ENCODE assay signal across 2 cellular contexts in the genomic region with DNA sequence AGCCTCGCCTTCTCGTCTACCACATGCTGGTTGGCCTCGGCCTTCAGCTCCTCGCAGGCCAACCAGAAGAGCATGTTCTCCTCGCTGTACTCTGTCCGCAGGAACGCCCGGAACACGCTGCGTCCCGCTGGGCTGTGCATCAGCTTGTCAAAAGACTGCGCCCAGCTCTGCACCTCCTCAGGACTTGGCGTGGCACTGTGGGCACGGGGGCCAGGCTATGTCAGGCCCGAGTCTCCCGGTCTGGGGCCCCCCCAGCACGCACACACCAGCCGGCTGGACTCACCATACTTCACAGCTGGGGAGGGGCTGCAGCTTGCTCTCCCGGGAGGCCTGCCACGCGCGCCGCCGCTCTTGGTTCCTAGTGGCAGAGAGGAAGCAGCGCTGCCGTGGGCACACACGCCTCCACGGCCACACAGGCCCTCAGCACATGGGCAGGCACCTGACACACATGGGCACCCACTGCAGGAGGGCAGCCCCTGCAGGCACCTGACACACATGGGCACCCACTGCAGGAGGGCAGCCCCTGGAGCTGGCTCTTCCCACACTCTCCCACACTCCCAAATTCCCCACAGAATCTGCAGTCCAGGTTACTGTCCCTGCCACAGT.
TF ChIP-seq lines count a peak whose summit lies in the region.

No MANE protein-coding gene starts in this region.

TF ChIP-seq in HEK293, 187 proteins besides CTCF, POLR2A, EP300 and RAD21:
- TF ChIP-seq HIC1 (tag by site-specific recombination; IDR thresholded peaks at IDR 0.05) (peak; percentile 32; the same call in 1 of the 2 replicates), ZNF169 (tag by site-specific recombination; IDR thresholded peaks at IDR 0.05) (no peak), ZNF707 (tag by site-specific recombination; IDR thresholded peaks at IDR 0.05) (no peak), ZNF449 (tag by site-specific recombination; IDR thresholded peaks at IDR 0.05) (peak; percentile 89), ZNF341 (tag by site-specific recombination; IDR thresholded peaks at IDR 0.05; ENCODE audit: low read depth) (peak; percentile 27; the same call in 1 of the 2 replicates), EGR2 (tag by site-specific recombination; IDR thresholded peaks at IDR 0.05; ENCODE audit: low read depth) (peak; percentile 27; the same call in 1 of the 2 replicates), GLIS2 (tag by site-specific recombination; IDR thresholded peaks at IDR 0.05) (0 out of 2 replicates have a peak, but pooled peaks have one; percentile 37), ZNF600 (tag by site-specific recombination; IDR thresholded peaks at IDR 0.05) (0 out of 2 replicates have a peak, but pooled peaks have one; percentile 6), ZIC2 (tag by site-specific recombination; IDR thresholded peaks at IDR 0.05) (peak; percentile 53)
- TF ChIP-seq, protein P1, sequence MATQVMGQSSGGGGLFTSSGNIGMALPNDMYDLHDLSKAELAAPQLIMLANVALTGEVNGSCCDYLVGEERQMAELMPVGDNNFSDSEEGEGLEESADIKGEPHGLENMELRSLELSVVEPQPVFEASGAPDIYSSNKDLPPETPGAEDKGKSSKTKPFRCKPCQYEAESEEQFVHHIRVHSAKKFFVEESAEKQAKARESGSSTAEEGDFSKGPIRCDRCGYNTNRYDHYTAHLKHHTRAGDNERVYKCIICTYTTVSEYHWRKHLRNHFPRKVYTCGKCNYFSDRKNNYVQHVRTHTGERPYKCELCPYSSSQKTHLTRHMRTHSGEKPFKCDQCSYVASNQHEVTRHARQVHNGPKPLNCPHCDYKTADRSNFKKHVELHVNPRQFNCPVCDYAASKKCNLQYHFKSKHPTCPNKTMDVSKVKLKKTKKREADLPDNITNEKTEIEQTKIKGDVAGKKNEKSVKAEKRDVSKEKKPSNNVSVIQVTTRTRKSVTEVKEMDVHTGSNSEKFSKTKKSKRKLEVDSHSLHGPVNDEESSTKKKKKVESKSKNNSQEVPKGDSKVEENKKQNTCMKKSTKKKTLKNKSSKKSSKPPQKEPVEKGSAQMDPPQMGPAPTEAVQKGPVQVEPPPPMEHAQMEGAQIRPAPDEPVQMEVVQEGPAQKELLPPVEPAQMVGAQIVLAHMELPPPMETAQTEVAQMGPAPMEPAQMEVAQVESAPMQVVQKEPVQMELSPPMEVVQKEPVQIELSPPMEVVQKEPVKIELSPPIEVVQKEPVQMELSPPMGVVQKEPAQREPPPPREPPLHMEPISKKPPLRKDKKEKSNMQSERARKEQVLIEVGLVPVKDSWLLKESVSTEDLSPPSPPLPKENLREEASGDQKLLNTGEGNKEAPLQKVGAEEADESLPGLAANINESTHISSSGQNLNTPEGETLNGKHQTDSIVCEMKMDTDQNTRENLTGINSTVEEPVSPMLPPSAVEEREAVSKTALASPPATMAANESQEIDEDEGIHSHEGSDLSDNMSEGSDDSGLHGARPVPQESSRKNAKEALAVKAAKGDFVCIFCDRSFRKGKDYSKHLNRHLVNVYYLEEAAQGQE (tag by site-specific recombination; IDR thresholded peaks at IDR 0.05) = no peak

TF ChIP-seq in H1, 55 proteins besides CTCF, POLR2A, EP300 and RAD21:
- no peak for TF ChIP-seq RXRA (IDR thresholded peaks at IDR 0.05; ENCODE audit: insufficient read depth, low read depth, low read length)
- no peak for TF ChIP-seq TAF1 (IDR thresholded peaks at IDR 0.05; ENCODE audit: low read depth, low read length)
- no peak for TF ChIP-seq KDM4A (IDR thresholded peaks at IDR 0.05; ENCODE audit: low read depth, low read length, severe bottlenecking)
- no peak for TF ChIP-seq TCF12 (IDR thresholded peaks at IDR 0.05; ENCODE audit: low read depth, low read length)
